In genomic region chr19:30215248-30215647, GRCh38 we compare ENCODE assay signal across 15 cellular contexts.
DNase-seq lines count a peak whose midpoint lies in the region; ATAC-seq, FAIRE-seq and TF ChIP-seq lines count a peak whose summit lies in the region.
"Had no signal": no experiment of that assay in that cellular context is flagged by ENCODE, and none has a peak within 500 bp of the region (broad histone marks: within the 10 kb centered on the region; RNA-seq: fewer than 3 reads in every experiment).

No MANE protein-coding gene starts in this region.

- H3K27ac Mint-ChIP-seq in T-helper 2 cell treated with Interferon-gamma antibody and Interleukin-4, amounts not matched to agents 5 μg/mL and 100 μg/mL, for 36 hours: no peak overlapping the region
- H3K27ac Mint-ChIP-seq: CD4-positive, alpha-beta memory T cell had no signal

- H3K36me3 ChIP-seq in BLaER1 treated with 17β-estradiol and CSF1 and Interleukin-3, amounts not matched to agents 10 nM and 100 nM: no peaks in the 10 kb centered on the region
- H3K36me3 ChIP-seq: BE2C, HAP-1 had no signal

- TF ChIP-seq POLR2A in A549 (IDR thresholded peaks at IDR 0.05; ENCODE audit: low read length): no peak

- no peaks in the 10 kb centered on the region for H3K4me1 ChIP-seq in A549
- peaks cover 4 to 16% (median 10%) of the 10 kb centered on the region in 10 experiments; a peak in 15 of 20 replicates for H3K4me1 ChIP-seq in BLaER1 treated with 17β-estradiol and CSF1 and Interleukin-3, amounts not matched to agents 10 nM and 100 nM
- H3K4me1 ChIP-seq: BE2C, HAP-1 had no signal

- WGBS in A549 (ENCODE audit: missing lambda C conversion rate): 17% methylated on average over 3 of the region's 3 CpGs

- CTCF ChIA-PET in A549 (lab: Yijun Ruan, JAX): interaction anchor here (1.7 to 2.4 kb wide), 2 partner anchors 8 to 11 kb away, joined by 8 read pairs; no protein-coding TSS in a partner anchor

- ATAC-seq in A549: no peak

- H3K27ac ChIP-seq in A549 (no peak overlapping the region), VCaP (peak overlapping the region; percentile 95)
- peak overlapping the region in 5 of 11 experiments; percentile 16 to 64 (median 34); a peak in 6 of 22 replicates for H3K27ac ChIP-seq in BLaER1 treated with 17β-estradiol and CSF1 and Interleukin-3, amounts not matched to agents 10 nM and 100 nM

- POLR2A ChIA-PET in A549 (lab: Yijun Ruan, JAX): no interaction called here

- H4K20me1 ChIP-seq in BLaER1 treated with 17β-estradiol and CSF1 and Interleukin-3, amounts not matched to agents 10 nM and 100 nM: no peaks in the 10 kb centered on the region

- H3K9me3 Mint-ChIP-seq in T-helper 2 cell treated with Interferon-gamma antibody and Interleukin-4, amounts not matched to agents 5 μg/mL and 100 μg/mL, for 36 hours: no peaks in the 10 kb centered on the region
- H3K9me3 Mint-ChIP-seq: CD14-positive monocyte had no signal

- TF ChIP-seq CTCF in A549 (IDR thresholded peaks at IDR 0.05) (no peak), VCaP (conservative IDR thresholded peaks at IDR 0.05) (no peak; the same call in 1 of the 2 replicates)

- TF ChIP-seq RAD21 in A549 (conservative IDR thresholded peaks at IDR 0.05 in 1 of 2, IDR thresholded peaks at IDR 0.05 in 1 of 2): no peak

- peak overlapping the region; percentile 60 for H3K4me3 Mint-ChIP-seq in T-helper 2 cell treated with Interferon-gamma antibody and Interleukin-4, amounts not matched to agents 5 μg/mL and 100 μg/mL, for 36 hours
- H3K4me3 Mint-ChIP-seq: CD14-positive monocyte had no signal

- H3K36me3 Mint-ChIP-seq in T-helper 2 cell treated with Interferon-gamma antibody and Interleukin-4, amounts not matched to agents 5 μg/mL and 100 μg/mL, for 36 hours (ENCODE audit: low read depth): no peaks in the 10 kb centered on the region
- H3K36me3 Mint-ChIP-seq: CD14-positive monocyte; CD4-positive, alpha-beta memory T cell had no signal

- peaks cover 8% of the 10 kb centered on the region for H3K4me1 Mint-ChIP-seq in T-helper 2 cell treated with Interferon-gamma antibody and Interleukin-4, amounts not matched to agents 5 μg/mL and 100 μg/mL, for 36 hours (ENCODE audit: low read depth)

- no peaks in the 10 kb centered on the region for H3K9me3 ChIP-seq in A549
- no peaks in the 10 kb centered on the region for H3K9me3 ChIP-seq in BLaER1 treated with 17β-estradiol and CSF1 and Interleukin-3, amounts not matched to agents 10 nM and 100 nM (replicated peaks in 1 of 11)
- H3K9me3 ChIP-seq: BE2C, HAP-1 had no signal

- peaks cover 10% of the 10 kb centered on the region for H3K27me3 Mint-ChIP-seq in T-helper 2 cell treated with Interferon-gamma antibody and Interleukin-4, amounts not matched to agents 5 μg/mL and 100 μg/mL, for 36 hours (ENCODE audit: low read depth)

- DNase-seq in T-helper 2 cell treated with Interferon-gamma antibody and Interleukin-4, amounts not matched to agents 5 μg/mL and 100 μg/mL, for 36 hours (ENCODE audit: low spot score): no peak
- DNase-seq in T-helper 2 cell (no peak), A549 (ENCODE audit: low read depth in 1 of 2, low spot score in 1 of 2) (no peak), NCI-H2107 treated with DMSO at 0.1 percent for 48 hours (lab: John Stamatoyannopoulos, UW; ENCODE audit: unreplicated experiment) (no peak), GM19240 (ENCODE audit: insufficient read length, low spot score) (no peak), amniotic stem cell (lab: John Stamatoyannopoulos, UW) (no peak)
- DNase-seq: BE2C; CD4-positive, alpha-beta memory T cell; DND-41; EL had no signal

- FAIRE-seq in A549 (lab: Jason Lieb, UNC): peak; percentile 43
- FAIRE-seq: GM12878 had no signal

- no peak overlapping the region for H3K4me2 ChIP-seq in A549
- peak overlapping the region; percentile 11 to 62 (median 36); a peak in 17 of 22 replicates for H3K4me2 ChIP-seq in BLaER1 treated with 17β-estradiol and CSF1 and Interleukin-3, amounts not matched to agents 10 nM and 100 nM

- H3K4me3 ChIP-seq in A549: no peak overlapping the region
- H3K4me3 ChIP-seq in BLaER1 treated with 17β-estradiol and CSF1 and Interleukin-3, amounts not matched to agents 10 nM and 100 nM: no peak overlapping the region
- H3K4me3 ChIP-seq: GM12878, HAP-1 had no signal

- H3K9ac ChIP-seq in BLaER1 treated with 17β-estradiol and CSF1 and Interleukin-3, amounts not matched to agents 10 nM and 100 nM: 0 out of 22 replicates have a peak overlapping the region, but pooled peaks of 1 of the 11 experiments have one; percentile 1

- no peaks in the 10 kb centered on the region for H3K27me3 ChIP-seq in BLaER1 treated with 17β-estradiol and CSF1 and Interleukin-3, amounts not matched to agents 10 nM and 100 nM
- H3K27me3 ChIP-seq: BE2C had no signal

- TF ChIP-seq EP300 in A549 (IDR thresholded peaks at IDR 0.05): no peak

TF ChIP-seq in A549, 52 proteins besides CTCF, POLR2A, EP300 and RAD21:
- TF ChIP-seq ATOH8 (CRISPR knock-in tag; IDR thresholded peaks at IDR 0.05; ENCODE audit: low read depth): no peak
- TF ChIP-seq ZFP36 (IDR thresholded peaks at IDR 0.05; ENCODE audit: borderline replicate concordance, partially characterized antibody): peak; percentile 11
